Comparison of ENCODE assay signal across 2 cellular contexts in the genomic region with DNA sequence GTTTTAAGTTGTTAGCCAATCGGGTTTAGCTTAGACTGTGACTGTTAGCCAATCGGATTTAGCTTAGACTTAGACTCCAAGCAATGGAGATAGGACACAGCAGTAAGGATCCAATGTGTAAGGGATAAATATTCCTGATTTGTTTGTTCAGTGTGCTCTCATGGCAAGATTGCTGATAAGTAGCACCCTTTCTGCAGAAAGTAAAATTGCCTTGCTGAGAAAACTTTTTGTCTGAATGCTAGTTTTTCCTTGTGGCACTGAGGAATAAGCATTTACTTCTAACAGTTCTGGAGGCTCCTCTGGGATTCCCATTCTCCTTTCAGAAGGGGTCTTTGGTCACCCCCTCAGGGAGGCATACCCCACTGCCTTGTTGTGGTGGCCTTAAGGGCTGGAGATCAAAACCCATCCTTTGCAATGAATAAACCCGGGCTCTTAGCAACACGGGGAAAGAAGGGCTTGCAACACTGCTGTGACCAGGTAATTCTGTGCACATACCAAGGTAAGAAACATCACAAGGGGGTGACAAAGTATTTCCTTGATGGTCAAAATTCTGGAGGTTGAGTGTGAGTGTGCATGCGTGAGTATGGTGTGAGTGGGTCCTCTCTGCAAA.
TF ChIP-seq lines count a peak whose summit lies in the region.

No MANE protein-coding gene starts in this region.

TF ChIP-seq in HEK293, 187 proteins besides CTCF, POLR2A, EP300 and RAD21 (continued from another document and continues in another):
- TF ChIP-seq, protein P1, sequence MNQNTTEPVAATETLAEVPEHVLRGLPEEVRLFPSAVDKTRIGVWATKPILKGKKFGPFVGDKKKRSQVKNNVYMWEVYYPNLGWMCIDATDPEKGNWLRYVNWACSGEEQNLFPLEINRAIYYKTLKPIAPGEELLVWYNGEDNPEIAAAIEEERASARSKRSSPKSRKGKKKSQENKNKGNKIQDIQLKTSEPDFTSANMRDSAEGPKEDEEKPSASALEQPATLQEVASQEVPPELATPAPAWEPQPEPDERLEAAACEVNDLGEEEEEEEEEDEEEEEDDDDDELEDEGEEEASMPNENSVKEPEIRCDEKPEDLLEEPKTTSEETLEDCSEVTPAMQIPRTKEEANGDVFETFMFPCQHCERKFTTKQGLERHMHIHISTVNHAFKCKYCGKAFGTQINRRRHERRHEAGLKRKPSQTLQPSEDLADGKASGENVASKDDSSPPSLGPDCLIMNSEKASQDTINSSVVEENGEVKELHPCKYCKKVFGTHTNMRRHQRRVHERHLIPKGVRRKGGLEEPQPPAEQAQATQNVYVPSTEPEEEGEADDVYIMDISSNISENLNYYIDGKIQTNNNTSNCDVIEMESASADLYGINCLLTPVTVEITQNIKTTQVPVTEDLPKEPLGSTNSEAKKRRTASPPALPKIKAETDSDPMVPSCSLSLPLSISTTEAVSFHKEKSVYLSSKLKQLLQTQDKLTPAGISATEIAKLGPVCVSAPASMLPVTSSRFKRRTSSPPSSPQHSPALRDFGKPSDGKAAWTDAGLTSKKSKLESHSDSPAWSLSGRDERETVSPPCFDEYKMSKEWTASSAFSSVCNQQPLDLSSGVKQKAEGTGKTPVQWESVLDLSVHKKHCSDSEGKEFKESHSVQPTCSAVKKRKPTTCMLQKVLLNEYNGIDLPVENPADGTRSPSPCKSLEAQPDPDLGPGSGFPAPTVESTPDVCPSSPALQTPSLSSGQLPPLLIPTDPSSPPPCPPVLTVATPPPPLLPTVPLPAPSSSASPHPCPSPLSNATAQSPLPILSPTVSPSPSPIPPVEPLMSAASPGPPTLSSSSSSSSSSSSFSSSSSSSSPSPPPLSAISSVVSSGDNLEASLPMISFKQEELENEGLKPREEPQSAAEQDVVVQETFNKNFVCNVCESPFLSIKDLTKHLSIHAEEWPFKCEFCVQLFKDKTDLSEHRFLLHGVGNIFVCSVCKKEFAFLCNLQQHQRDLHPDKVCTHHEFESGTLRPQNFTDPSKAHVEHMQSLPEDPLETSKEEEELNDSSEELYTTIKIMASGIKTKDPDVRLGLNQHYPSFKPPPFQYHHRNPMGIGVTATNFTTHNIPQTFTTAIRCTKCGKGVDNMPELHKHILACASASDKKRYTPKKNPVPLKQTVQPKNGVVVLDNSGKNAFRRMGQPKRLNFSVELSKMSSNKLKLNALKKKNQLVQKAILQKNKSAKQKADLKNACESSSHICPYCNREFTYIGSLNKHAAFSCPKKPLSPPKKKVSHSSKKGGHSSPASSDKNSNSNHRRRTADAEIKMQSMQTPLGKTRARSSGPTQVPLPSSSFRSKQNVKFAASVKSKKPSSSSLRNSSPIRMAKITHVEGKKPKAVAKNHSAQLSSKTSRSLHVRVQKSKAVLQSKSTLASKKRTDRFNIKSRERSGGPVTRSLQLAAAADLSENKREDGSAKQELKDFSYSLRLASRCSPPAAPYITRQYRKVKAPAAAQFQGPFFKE (tag by site-specific recombination; IDR thresholded peaks at IDR 0.05; ENCODE audit: borderline replicate concordance): no peak
- TF ChIP-seq, protein P2, sequence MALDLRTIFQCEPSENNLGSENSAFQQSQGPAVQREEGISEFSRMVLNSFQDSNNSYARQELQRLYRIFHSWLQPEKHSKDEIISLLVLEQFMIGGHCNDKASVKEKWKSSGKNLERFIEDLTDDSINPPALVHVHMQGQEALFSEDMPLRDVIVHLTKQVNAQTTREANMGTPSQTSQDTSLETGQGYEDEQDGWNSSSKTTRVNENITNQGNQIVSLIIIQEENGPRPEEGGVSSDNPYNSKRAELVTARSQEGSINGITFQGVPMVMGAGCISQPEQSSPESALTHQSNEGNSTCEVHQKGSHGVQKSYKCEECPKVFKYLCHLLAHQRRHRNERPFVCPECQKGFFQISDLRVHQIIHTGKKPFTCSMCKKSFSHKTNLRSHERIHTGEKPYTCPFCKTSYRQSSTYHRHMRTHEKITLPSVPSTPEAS (tag by site-specific recombination; IDR thresholded peaks at IDR 0.05): no peak
- TF ChIP-seq, protein P3, sequence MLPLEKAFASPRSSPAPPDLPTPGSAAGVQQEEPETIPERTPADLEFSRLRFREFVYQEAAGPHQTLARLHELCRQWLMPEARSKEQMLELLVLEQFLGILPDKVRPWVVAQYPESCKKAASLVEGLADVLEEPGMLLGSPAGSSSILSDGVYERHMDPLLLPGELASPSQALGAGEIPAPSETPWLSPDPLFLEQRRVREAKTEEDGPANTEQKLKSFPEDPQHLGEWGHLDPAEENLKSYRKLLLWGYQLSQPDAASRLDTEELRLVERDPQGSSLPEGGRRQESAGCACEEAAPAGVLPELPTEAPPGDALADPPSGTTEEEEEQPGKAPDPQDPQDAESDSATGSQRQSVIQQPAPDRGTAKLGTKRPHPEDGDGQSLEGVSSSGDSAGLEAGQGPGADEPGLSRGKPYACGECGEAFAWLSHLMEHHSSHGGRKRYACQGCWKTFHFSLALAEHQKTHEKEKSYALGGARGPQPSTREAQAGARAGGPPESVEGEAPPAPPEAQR (tag by site-specific recombination; IDR thresholded peaks at IDR 0.05): no peak
- no peak for TF ChIP-seq SP2 (tag by site-specific recombination; IDR thresholded peaks at IDR 0.05)
- TF ChIP-seq, protein P4, sequence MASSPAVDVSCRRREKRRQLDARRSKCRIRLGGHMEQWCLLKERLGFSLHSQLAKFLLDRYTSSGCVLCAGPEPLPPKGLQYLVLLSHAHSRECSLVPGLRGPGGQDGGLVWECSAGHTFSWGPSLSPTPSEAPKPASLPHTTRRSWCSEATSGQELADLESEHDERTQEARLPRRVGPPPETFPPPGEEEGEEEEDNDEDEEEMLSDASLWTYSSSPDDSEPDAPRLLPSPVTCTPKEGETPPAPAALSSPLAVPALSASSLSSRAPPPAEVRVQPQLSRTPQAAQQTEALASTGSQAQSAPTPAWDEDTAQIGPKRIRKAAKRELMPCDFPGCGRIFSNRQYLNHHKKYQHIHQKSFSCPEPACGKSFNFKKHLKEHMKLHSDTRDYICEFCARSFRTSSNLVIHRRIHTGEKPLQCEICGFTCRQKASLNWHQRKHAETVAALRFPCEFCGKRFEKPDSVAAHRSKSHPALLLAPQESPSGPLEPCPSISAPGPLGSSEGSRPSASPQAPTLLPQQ (tag by site-specific recombination; IDR thresholded peaks at IDR 0.05): no peak
- TF ChIP-seq FEZF1 (tag by site-specific recombination; IDR thresholded peaks at IDR 0.05): no peak
- TF ChIP-seq, protein P5, sequence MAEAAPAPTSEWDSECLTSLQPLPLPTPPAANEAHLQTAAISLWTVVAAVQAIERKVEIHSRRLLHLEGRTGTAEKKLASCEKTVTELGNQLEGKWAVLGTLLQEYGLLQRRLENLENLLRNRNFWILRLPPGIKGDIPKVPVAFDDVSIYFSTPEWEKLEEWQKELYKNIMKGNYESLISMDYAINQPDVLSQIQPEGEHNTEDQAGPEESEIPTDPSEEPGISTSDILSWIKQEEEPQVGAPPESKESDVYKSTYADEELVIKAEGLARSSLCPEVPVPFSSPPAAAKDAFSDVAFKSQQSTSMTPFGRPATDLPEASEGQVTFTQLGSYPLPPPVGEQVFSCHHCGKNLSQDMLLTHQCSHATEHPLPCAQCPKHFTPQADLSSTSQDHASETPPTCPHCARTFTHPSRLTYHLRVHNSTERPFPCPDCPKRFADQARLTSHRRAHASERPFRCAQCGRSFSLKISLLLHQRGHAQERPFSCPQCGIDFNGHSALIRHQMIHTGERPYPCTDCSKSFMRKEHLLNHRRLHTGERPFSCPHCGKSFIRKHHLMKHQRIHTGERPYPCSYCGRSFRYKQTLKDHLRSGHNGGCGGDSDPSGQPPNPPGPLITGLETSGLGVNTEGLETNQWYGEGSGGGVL (tag by site-specific recombination; IDR thresholded peaks at IDR 0.05): no peak

TF ChIP-seq in GM12878, 131 proteins besides CTCF, POLR2A, EP300 and RAD21:
- TF ChIP-seq, protein P6, sequence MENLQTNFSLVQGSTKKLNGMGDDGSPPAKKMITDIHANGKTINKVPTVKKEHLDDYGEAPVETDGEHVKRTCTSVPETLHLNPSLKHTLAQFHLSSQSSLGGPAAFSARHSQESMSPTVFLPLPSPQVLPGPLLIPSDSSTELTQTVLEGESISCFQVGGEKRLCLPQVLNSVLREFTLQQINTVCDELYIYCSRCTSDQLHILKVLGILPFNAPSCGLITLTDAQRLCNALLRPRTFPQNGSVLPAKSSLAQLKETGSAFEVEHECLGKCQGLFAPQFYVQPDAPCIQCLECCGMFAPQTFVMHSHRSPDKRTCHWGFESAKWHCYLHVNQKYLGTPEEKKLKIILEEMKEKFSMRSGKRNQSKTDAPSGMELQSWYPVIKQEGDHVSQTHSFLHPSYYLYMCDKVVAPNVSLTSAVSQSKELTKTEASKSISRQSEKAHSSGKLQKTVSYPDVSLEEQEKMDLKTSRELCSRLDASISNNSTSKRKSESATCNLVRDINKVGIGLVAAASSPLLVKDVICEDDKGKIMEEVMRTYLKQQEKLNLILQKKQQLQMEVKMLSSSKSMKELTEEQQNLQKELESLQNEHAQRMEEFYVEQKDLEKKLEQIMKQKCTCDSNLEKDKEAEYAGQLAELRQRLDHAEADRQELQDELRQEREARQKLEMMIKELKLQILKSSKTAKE (IDR thresholded peaks at IDR 0.05; ENCODE audit: low read depth, poor library complexity, severe bottlenecking): peak; percentile 63
- TF ChIP-seq CBFB (IDR thresholded peaks at IDR 0.05; ENCODE audit: low read depth) (no peak), KLF5 (IDR thresholded peaks at IDR 0.05; ENCODE audit: partially characterized antibody) (peak; percentile 93), ZNF217 (IDR thresholded peaks at IDR 0.05) (peak; percentile 85), NR2C2 (IDR thresholded peaks at IDR 0.05; ENCODE audit: borderline replicate concordance, control insufficient read depth, insufficient read length, low read depth) (no peak), CBX5 (IDR thresholded peaks at IDR 0.05; ENCODE audit: low read depth) (peak; percentile 99), BCL11A (IDR thresholded peaks at IDR 0.05; ENCODE audit: low read depth, low read length) (no peak), NBN (IDR thresholded peaks at IDR 0.05) (0 out of 2 replicates have a peak, but pooled peaks have one; percentile 23)
- TF ChIP-seq, protein P7, sequence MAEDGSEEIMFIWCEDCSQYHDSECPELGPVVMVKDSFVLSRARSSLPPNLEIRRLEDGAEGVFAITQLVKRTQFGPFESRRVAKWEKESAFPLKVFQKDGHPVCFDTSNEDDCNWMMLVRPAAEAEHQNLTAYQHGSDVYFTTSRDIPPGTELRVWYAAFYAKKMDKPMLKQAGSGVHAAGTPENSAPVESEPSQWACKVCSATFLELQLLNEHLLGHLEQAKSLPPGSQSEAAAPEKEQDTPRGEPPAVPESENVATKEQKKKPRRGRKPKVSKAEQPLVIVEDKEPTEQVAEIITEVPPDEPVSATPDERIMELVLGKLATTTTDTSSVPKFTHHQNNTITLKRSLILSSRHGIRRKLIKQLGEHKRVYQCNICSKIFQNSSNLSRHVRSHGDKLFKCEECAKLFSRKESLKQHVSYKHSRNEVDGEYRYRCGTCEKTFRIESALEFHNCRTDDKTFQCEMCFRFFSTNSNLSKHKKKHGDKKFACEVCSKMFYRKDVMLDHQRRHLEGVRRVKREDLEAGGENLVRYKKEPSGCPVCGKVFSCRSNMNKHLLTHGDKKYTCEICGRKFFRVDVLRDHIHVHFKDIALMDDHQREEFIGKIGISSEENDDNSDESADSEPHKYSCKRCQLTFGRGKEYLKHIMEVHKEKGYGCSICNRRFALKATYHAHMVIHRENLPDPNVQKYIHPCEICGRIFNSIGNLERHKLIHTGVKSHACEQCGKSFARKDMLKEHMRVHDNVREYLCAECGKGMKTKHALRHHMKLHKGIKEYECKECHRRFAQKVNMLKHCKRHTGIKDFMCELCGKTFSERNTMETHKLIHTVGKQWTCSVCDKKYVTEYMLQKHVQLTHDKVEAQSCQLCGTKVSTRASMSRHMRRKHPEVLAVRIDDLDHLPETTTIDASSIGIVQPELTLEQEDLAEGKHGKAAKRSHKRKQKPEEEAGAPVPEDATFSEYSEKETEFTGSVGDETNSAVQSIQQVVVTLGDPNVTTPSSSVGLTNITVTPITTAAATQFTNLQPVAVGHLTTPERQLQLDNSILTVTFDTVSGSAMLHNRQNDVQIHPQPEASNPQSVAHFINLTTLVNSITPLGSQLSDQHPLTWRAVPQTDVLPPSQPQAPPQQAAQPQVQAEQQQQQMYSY (CRISPR knock-in tag; IDR thresholded peaks at IDR 0.05): no peak
- TF ChIP-seq, protein P8, sequence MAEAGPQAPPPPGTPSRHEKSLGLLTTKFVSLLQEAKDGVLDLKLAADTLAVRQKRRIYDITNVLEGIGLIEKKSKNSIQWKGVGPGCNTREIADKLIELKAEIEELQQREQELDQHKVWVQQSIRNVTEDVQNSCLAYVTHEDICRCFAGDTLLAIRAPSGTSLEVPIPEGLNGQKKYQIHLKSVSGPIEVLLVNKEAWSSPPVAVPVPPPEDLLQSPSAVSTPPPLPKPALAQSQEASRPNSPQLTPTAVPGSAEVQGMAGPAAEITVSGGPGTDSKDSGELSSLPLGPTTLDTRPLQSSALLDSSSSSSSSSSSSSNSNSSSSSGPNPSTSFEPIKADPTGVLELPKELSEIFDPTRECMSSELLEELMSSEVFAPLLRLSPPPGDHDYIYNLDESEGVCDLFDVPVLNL (IDR thresholded peaks at IDR 0.05; ENCODE audit: low read depth, low read length): no peak
- TF ChIP-seq, protein P9, sequence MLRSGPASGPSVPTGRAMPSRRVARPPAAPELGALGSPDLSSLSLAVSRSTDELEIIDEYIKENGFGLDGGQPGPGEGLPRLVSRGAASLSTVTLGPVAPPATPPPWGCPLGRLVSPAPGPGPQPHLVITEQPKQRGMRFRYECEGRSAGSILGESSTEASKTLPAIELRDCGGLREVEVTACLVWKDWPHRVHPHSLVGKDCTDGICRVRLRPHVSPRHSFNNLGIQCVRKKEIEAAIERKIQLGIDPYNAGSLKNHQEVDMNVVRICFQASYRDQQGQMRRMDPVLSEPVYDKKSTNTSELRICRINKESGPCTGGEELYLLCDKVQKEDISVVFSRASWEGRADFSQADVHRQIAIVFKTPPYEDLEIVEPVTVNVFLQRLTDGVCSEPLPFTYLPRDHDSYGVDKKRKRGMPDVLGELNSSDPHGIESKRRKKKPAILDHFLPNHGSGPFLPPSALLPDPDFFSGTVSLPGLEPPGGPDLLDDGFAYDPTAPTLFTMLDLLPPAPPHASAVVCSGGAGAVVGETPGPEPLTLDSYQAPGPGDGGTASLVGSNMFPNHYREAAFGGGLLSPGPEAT (IDR thresholded peaks at IDR 0.05; ENCODE audit: low read depth): peak; percentile 85
- TF ChIP-seq, protein P10, sequence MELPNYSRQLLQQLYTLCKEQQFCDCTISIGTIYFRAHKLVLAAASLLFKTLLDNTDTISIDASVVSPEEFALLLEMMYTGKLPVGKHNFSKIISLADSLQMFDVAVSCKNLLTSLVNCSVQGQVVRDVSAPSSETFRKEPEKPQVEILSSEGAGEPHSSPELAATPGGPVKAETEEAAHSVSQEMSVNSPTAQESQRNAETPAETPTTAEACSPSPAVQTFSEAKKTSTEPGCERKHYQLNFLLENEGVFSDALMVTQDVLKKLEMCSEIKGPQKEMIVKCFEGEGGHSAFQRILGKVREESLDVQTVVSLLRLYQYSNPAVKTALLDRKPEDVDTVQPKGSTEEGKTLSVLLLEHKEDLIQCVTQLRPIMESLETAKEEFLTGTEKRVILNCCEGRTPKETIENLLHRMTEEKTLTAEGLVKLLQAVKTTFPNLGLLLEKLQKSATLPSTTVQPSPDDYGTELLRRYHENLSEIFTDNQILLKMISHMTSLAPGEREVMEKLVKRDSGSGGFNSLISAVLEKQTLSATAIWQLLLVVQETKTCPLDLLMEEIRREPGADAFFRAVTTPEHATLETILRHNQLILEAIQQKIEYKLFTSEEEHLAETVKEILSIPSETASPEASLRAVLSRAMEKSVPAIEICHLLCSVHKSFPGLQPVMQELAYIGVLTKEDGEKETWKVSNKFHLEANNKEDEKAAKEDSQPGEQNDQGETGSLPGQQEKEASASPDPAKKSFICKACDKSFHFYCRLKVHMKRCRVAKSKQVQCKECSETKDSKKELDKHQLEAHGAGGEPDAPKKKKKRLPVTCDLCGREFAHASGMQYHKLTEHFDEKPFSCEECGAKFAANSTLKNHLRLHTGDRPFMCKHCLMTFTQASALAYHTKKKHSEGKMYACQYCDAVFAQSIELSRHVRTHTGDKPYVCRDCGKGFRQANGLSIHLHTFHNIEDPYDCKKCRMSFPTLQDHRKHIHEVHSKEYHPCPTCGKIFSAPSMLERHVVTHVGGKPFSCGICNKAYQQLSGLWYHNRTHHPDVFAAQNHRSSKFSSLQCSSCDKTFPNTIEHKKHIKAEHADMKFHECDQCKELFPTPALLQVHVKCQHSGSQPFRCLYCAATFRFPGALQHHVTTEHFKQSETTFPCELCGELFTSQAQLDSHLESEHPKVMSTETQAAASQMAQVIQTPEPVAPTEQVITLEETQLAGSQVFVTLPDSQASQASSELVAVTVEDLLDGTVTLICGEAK (IDR thresholded peaks at IDR 0.05; ENCODE audit: borderline replicate concordance): no peak
